ENCODE assay signal across 14 cellular contexts in genomic region chr1:229623838-229624237, GRCh38. TPM values are rescaled to one million over a fixed set of nuclear protein-coding genes. Genes with fewer than 3 reads are reported as not detected.
A peak's percentile ranks its signal among the peaks of the same experiment; 100 is the strongest.
DNase-seq lines count a peak whose midpoint lies in the region; ATAC-seq and TF ChIP-seq lines count a peak whose summit lies in the region.
"Had no signal": no experiment of that assay in that cellular context is flagged by ENCODE, and none has a peak within 500 bp of the region (broad histone marks: within the 10 kb centered on the region; RNA-seq: fewer than 3 reads in every experiment).

No MANE protein-coding gene starts in this region.

- no peaks in the 10 kb centered on the region for H3K27me3 ChIP-seq in CD4-positive, alpha-beta T cell (ENCODE audit: control insufficient read depth, insufficient read depth, low read length)
- no peaks in the 10 kb centered on the region for H3K27me3 ChIP-seq in heart right ventricle
- H3K27me3 ChIP-seq: neutrophil had no signal

- H3K4me3 Mint-ChIP-seq in CD4-positive, alpha-beta T cell = peak overlapping the region; percentile 93
- H3K4me3 Mint-ChIP-seq in activated CD4-positive, alpha-beta memory T cell treated with anti-CD3 and anti-CD28 coated beads, Interleukin-2, amount 10 ng/mL, durations not matched to agents 7 days and 5 days = peak overlapping the region; percentile 24
- peak overlapping the region in 6 of 8 donors; percentile 51 to 97 (median 90) for H3K4me3 Mint-ChIP-seq in naive B cell

- H3K27me3 Mint-ChIP-seq in CD4-positive, alpha-beta T cell = no peaks in the 10 kb centered on the region
- no peaks in the 10 kb centered on the region for H3K27me3 Mint-ChIP-seq in activated CD4-positive, alpha-beta memory T cell treated with anti-CD3 and anti-CD28 coated beads, Interleukin-2, amount 10 ng/mL, durations not matched to agents 7 days and 5 days
- H3K27me3 Mint-ChIP-seq in naive B cell = no peaks in the 10 kb centered on the region

- H3K4me1 ChIP-seq in heart right ventricle = peaks cover 15 to 74% (median 47%) of the 10 kb centered on the region in 9 donors

- H3K36me3 Mint-ChIP-seq in CD4-positive, alpha-beta T cell (ENCODE audit: low read depth) = peaks cover 10% of the 10 kb centered on the region
- peaks cover 14% of the 10 kb centered on the region for H3K36me3 Mint-ChIP-seq in activated CD4-positive, alpha-beta memory T cell treated with anti-CD3 and anti-CD28 coated beads, Interleukin-2, amount 10 ng/mL, durations not matched to agents 7 days and 5 days (ENCODE audit: low read depth)
- H3K36me3 Mint-ChIP-seq in naive B cell = no peaks in the 10 kb centered on the region

- H3K27ac Mint-ChIP-seq in CD4-positive, alpha-beta T cell = peak overlapping the region; percentile 21
- H3K27ac Mint-ChIP-seq in activated CD4-positive, alpha-beta memory T cell treated with anti-CD3 and anti-CD28 coated beads, Interleukin-2, amount 10 ng/mL, durations not matched to agents 7 days and 5 days = no peak overlapping the region
- no peak overlapping the region for H3K27ac Mint-ChIP-seq in naive B cell

- 75 to 84% methylated on average over 1 of the region's 1 CpG for WGBS in heart right ventricle, 2 donors

- H3K4me1 Mint-ChIP-seq in CD4-positive, alpha-beta T cell (ENCODE audit: low read depth) = peaks cover 66% of the 10 kb centered on the region
- peaks cover 58% of the 10 kb centered on the region for H3K4me1 Mint-ChIP-seq in activated CD4-positive, alpha-beta memory T cell treated with anti-CD3 and anti-CD28 coated beads, Interleukin-2, amount 10 ng/mL, durations not matched to agents 7 days and 5 days
- peaks cover 51 to 62% (median 52%) of the 10 kb centered on the region in 3 donors for H3K4me1 Mint-ChIP-seq in naive B cell

- H3K4me3 ChIP-seq in heart right ventricle = peak overlapping the region in 1 of 10 donors; percentile 95

- TF ChIP-seq CTCF in CD4-positive, alpha-beta T cell (IDR thresholded peaks at IDR 0.05) = no peak
- TF ChIP-seq CTCF in GM20000 (IDR thresholded peaks at IDR 0.05; ENCODE audit: extremely low read depth, missing control alignments) (no peak), heart right ventricle (IDR thresholded peaks at IDR 0.05) (no peak)

- H3K9me3 Mint-ChIP-seq in CD4-positive, alpha-beta T cell = no peaks in the 10 kb centered on the region
- no peaks in the 10 kb centered on the region for H3K9me3 Mint-ChIP-seq in activated CD4-positive, alpha-beta memory T cell treated with anti-CD3 and anti-CD28 coated beads, Interleukin-2, amount 10 ng/mL, durations not matched to agents 7 days and 5 days
- H3K9me3 Mint-ChIP-seq in naive B cell = no peaks in the 10 kb centered on the region

- H3K27ac ChIP-seq in CD4-positive, alpha-beta T cell (ENCODE audit: low read depth, low read length) = no peak overlapping the region
- H3K27ac ChIP-seq in heart right ventricle = no peak overlapping the region
- H3K27ac ChIP-seq: neutrophil had no signal

- intact Hi-C loops in CD4-positive, alpha-beta T cell (cut with DNase I, micrococcal nuclease) = loop anchor here (10.0 kb wide), 2 partner anchors 441 to 1889 kb away; partner anchors contain the start of genes GALNT2 (in 1 of the 2), JMJD4 (in 1 of the 2) and SNAP47 (in 1 of the 2)
- intact Hi-C loops in heart right ventricle (cut with DNase I) = loop anchor here in 3 of 10 donors (2.0 to 10.0 kb wide), 3 partner anchors 62 to 69 kb away; partner anchors contain the start of gene ABCB10 (in 2 of the 3)

- ATAC-seq in CD4-positive, alpha-beta T cell (ENCODE audit: poor library complexity) = no peak
- ATAC-seq in naive B cell (ENCODE audit: low read depth in 2 of 2) = no peak
- ATAC-seq in heart right ventricle = no peak

- DNase-seq in CD4-positive, alpha-beta T cell = no peak
- DNase-seq in GM20000 (ENCODE audit: low spot score) (peak; percentile 24), naive B cell (no peak), D341Med (ENCODE audit: low spot score) (no peak), cerebellar cortex (ENCODE audit: low spot score) (no peak), Kasumi-1 (lab: John Stamatoyannopoulos, UW) (no peak), heart right ventricle (no peak)
- no peak for DNase-seq in activated CD4-positive, alpha-beta memory T cell treated with anti-CD3 and anti-CD28 coated beads, Interleukin-2, amount 10 ng/mL, durations not matched to agents 7 days and 5 days
- DNase-seq: activated CD4-positive, CD25-positive, alpha-beta regulatory T cell; aorta; NCI-H2171; stimulated activated CD4-positive, alpha-beta T cell treated with anti-CD3 and anti-CD28 coated beads, Interleukin-1b, Interleukin-23, amount 100 ng/mL, for 48 hours; substantia nigra had no signal

- CTCF ChIA-PET in CD4-positive, alpha-beta T cell (lab: Charles Lee) = interaction anchor here (1.1 kb wide), 1 partner anchor 38 kb away, joined by 3 read pairs; no protein-coding TSS in a partner anchor
- CTCF ChIA-PET in activated CD4-positive, alpha-beta memory T cell treated with anti-CD3 and anti-CD28 coated beads, Interleukin-2, amount 10 ng/mL, durations not matched to agents 7 days and 5 days (lab: Charles Lee) = interaction anchor here (0.5 to 3.0 kb wide), 3 partner anchors 64 to 78 kb away, joined by 3 to 17 read pairs (median 3); partner anchors contain the start of gene ABCB10

- peaks cover 0 to 4% (median 0%) of the 10 kb centered on the region in 9 donors for H3K36me3 ChIP-seq in heart right ventricle
- H3K36me3 ChIP-seq: neutrophil had no signal

- POLR2A ChIA-PET in CD4-positive, alpha-beta T cell (lab: Charles Lee) = interaction anchor here (8.3 kb wide), 1 partner anchor 65 kb away, joined by 85 read pairs; the partner anchor contains the start of gene ABCB10
- POLR2A ChIA-PET in activated CD4-positive, alpha-beta memory T cell treated with anti-CD3 and anti-CD28 coated beads, Interleukin-2, amount 10 ng/mL, durations not matched to agents 7 days and 5 days (lab: Charles Lee) = interaction anchor here (0.7 to 7.1 kb wide), 5 partner anchors 11 to 115 kb away, joined by 3 to 67 read pairs (median 6); partner anchors contain the start of genes ABCB10 and NUP133

- no peaks in the 10 kb centered on the region for H3K9me3 ChIP-seq in CD4-positive, alpha-beta T cell (ENCODE audit: control insufficient read depth, low read length)
- no peaks in the 10 kb centered on the region for H3K9me3 ChIP-seq in heart right ventricle
- H3K9me3 ChIP-seq: neutrophil had no signal

RNA-seq across cellular contexts. Expression of gene TAF5L, which starts 2.1 kb away (rescaled TPM):
- 10 to 100 TPM; 19.5 to 21.9 TPM for total RNA-seq in CD4-positive, alpha-beta T cell
- 10 to 100 TPM; 21.0 to 23.9 TPM for total RNA-seq in activated CD4-positive, alpha-beta memory T cell treated with anti-CD3 and anti-CD28 coated beads, Interleukin-2, amount 10 ng/mL, durations not matched to agents 7 days and 5 days
- 1 to 10 TPM; 4.5 to 7.8 (median 5.1) TPM for polyA plus RNA-seq in naive B cell (ENCODE audit: low read depth in 6 of 6)
- total RNA-seq in heart right ventricle = 10 to 100 TPM in 9 of 10 donors, 1 to 10 TPM in 1; 9.7 to 13.7 (median 11.2) TPM
- polyA plus RNA-seq in heart right ventricle = 1 to 10 TPM; 6.0 to 8.6 TPM

RNA-seq across cellular contexts. Expression of gene URB2, which starts 2.2 kb away (rescaled TPM):
- 1 to 10 TPM; 4.1 to 4.2 TPM for total RNA-seq in CD4-positive, alpha-beta T cell
- 1 to 10 TPM; 7.1 to 8.3 TPM for total RNA-seq in activated CD4-positive, alpha-beta memory T cell treated with anti-CD3 and anti-CD28 coated beads, Interleukin-2, amount 10 ng/mL, durations not matched to agents 7 days and 5 days
- polyA plus RNA-seq in naive B cell (ENCODE audit: low read depth in 6 of 6) = 1 to 10 TPM; 4.9 to 9.4 (median 5.5) TPM
- total RNA-seq in heart right ventricle = 1 to 10 TPM; 2.9 to 5.6 (median 4.4) TPM
- 1 to 10 TPM; 1.6 to 2.1 TPM for polyA plus RNA-seq in heart right ventricle

Comparison
In these comparisons a context has a peak if more than half of its experiments do, and no peak if none do; other contexts are left out.
1. H3K4me3 Mint-ChIP-seq: peak in every context shown above with its lines; median percentile 93 in CD4-positive, alpha-beta T cell; 90 in naive B cell; 24 in activated CD4-positive, alpha-beta memory T cell treated with anti-CD3 and anti-CD28 coated beads, Interleukin-2, amount 10 ng/mL, durations not matched to agents 7 days and 5 days.